22 cellular contexts compared by ENCODE assay signal in the genomic region with DNA sequence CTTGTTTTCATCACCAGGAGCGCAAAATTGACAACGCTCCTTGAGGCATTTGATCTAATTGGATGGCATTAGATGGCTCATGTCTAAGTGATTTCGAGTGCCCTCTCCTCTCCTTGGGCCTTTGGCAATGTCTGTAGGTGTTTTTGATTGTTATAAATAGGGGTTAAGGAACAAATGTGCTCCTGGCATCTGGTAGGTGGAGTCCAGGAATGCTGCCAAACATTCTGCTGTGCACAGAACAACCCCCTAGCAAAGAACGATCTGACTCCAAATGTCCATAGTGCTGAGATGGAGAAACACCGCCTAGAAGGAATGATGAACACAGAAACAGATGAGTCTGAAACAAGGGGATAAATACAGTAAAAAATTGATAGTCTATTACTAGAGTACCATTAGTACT.
A peak's percentile ranks its signal among the peaks of the same experiment; 100 is the strongest.
DNase-seq lines count a peak whose midpoint lies in the region; ATAC-seq and TF ChIP-seq lines count a peak whose summit lies in the region.
"Had no signal": no experiment of that assay in that cellular context is flagged by ENCODE, and none has a peak within 500 bp of the region (broad histone marks: within the 10 kb centered on the region; RNA-seq: fewer than 3 reads in every experiment).

No MANE protein-coding gene starts in this region.

- no peaks in the 10 kb centered on the region for H3F3A ChIP-seq in neural progenitor cell (ENCODE audit: low read depth)

- no peaks in the 10 kb centered on the region for H3K27me3 ChIP-seq in dorsolateral prefrontal cortex
- no peaks in the 10 kb centered on the region for H3K27me3 ChIP-seq in neural progenitor cell
- H3K27me3 ChIP-seq: BLaER1, gastrocnemius medialis had no signal

- H3K4me2 ChIP-seq in neural progenitor cell: no peak overlapping the region
- H3K4me2 ChIP-seq: BLaER1, smooth muscle cell had no signal

- DNase-seq in NCI-H2029 treated with DMSO at 0.1 percent for 48 hours (lab: John Stamatoyannopoulos, UW) (peak; percentile 23), NCI-H2029 (lab: John Stamatoyannopoulos, UW) (no peak), NCI-H128 (lab: John Stamatoyannopoulos, UW; ENCODE audit: unreplicated experiment) (peak; percentile 4), dorsolateral prefrontal cortex (no peak), neural progenitor cell (ENCODE audit: low spot score) (no peak)
- DNase-seq: 8988T; activated CD4-positive, alpha-beta memory T cell treated with anti-CD3 and anti-CD28 coated beads, Interleukin-2, amount 10 ng/mL, durations not matched to agents 7 days and 5 days; activated T-cell treated with anti-CD3 and anti-CD28 coated beads, Interleukin-2, amount 50 U/mL, for 48 hours; dermis blood vessel endothelial cell; DMS53; gastrocnemius medialis; lower lobe of right lung; NCI-H146; SHP77 had no signal

- no peaks in the 10 kb centered on the region for H3K36me3 ChIP-seq in neural progenitor cell
- H3K36me3 ChIP-seq: BLaER1, gastrocnemius medialis, lower lobe of right lung, thoracic aorta had no signal

- H3K27me3 Mint-ChIP-seq in neural progenitor cell (ENCODE audit: insufficient read depth, low read depth): peaks cover 3% of the 10 kb centered on the region
- H3K27me3 Mint-ChIP-seq: activated CD4-positive, alpha-beta memory T cell treated with anti-CD3 and anti-CD28 coated beads, Interleukin-2, amount 10 ng/mL, durations not matched to agents 7 days and 5 days; brain had no signal

- no peaks in the 10 kb centered on the region for H3K9me3 ChIP-seq in neural progenitor cell (ENCODE audit: low read depth)
- H3K9me3 ChIP-seq: BLaER1, gastrocnemius medialis, lower lobe of right lung, thoracic aorta had no signal

- peak overlapping the region; percentile 4 for H2AFZ ChIP-seq in neural progenitor cell (replicated peaks)

- peak overlapping the region in 37 of 59 donors; percentile 1 to 96 (median 83) for H3K27ac ChIP-seq in dorsolateral prefrontal cortex
- no peak overlapping the region for H3K27ac ChIP-seq in neural progenitor cell
- H3K27ac ChIP-seq: BLaER1, gastrocnemius medialis, thoracic aorta had no signal

- peaks cover 9% of the 10 kb centered on the region for H3K4me1 Mint-ChIP-seq in neural progenitor cell

- no peak overlapping the region for H3K27ac Mint-ChIP-seq in neural progenitor cell
- H3K27ac Mint-ChIP-seq: progenitor cell of endocrine pancreas had no signal

- peak overlapping the region in 1 of 59 donors; percentile 59 for H3K4me3 ChIP-seq in dorsolateral prefrontal cortex
- no peak overlapping the region for H3K4me3 ChIP-seq in neural progenitor cell
- H3K4me3 ChIP-seq: BLaER1, gastrocnemius medialis, lower lobe of right lung, smooth muscle cell, thoracic aorta had no signal

- no peak for TF ChIP-seq CTCF in dorsolateral prefrontal cortex (IDR thresholded peaks at IDR 0.05 in 54 of 56, conservative IDR thresholded peaks at IDR 0.05 in 2 of 56; ENCODE audit: low read depth in 1 of 56, partially characterized antibody in 56 of 56)
- no peak for TF ChIP-seq CTCF in neural progenitor cell (IDR thresholded peaks at IDR 0.05)

- no peak overlapping the region for H3K4me3 Mint-ChIP-seq in neural progenitor cell
- H3K4me3 Mint-ChIP-seq: brain had no signal

- H4K20me1 ChIP-seq in neural progenitor cell (ENCODE audit: low read depth): no peaks in the 10 kb centered on the region
- H4K20me1 ChIP-seq: BLaER1 had no signal

- peaks cover 6% of the 10 kb centered on the region for H3K4me1 ChIP-seq in neural progenitor cell
- H3K4me1 ChIP-seq: gastrocnemius medialis had no signal

- no peaks in the 10 kb centered on the region for H3K79me2 ChIP-seq in neural progenitor cell (ENCODE audit: low read depth)

- H3K36me3 Mint-ChIP-seq in neural progenitor cell: no peaks in the 10 kb centered on the region
- H3K36me3 Mint-ChIP-seq: brain had no signal

- no peaks in the 10 kb centered on the region for H3K9me3 Mint-ChIP-seq in neural progenitor cell
- H3K9me3 Mint-ChIP-seq: activated CD4-positive, alpha-beta memory T cell treated with anti-CD3 and anti-CD28 coated beads, Interleukin-2, amount 10 ng/mL, durations not matched to agents 7 days and 5 days; brain had no signal

- intact Hi-C loops in dorsolateral prefrontal cortex (cut with DNase I): no loop called here

- ATAC-seq in HG03571 (IDR thresholded peaks at IDR 0.05; ENCODE audit: unreplicated experiment): no peak
- ATAC-seq in esophagus mucosa: no peak
- no peak for ATAC-seq in GM19351 (IDR thresholded peaks at IDR 0.05; ENCODE audit: unreplicated experiment)
- ATAC-seq: gastrocnemius medialis had no signal

- H3K9ac ChIP-seq in neural progenitor cell: no peak overlapping the region
- H3K9ac ChIP-seq: BLaER1 had no signal

Comparison
In these comparisons a context has a peak if more than half of its experiments do, and no peak if none do; other contexts are left out.
1. DNase-seq: peak in NCI-H2029 treated with DMSO at 0.1 percent for 48 hours (single experiment) and NCI-H128 (single experiment); none in NCI-H2029 (single experiment), dorsolateral prefrontal cortex (0 of 10) and neural progenitor cell (single experiment).